32 cellular contexts compared by ENCODE assay signal in the genomic region with DNA sequence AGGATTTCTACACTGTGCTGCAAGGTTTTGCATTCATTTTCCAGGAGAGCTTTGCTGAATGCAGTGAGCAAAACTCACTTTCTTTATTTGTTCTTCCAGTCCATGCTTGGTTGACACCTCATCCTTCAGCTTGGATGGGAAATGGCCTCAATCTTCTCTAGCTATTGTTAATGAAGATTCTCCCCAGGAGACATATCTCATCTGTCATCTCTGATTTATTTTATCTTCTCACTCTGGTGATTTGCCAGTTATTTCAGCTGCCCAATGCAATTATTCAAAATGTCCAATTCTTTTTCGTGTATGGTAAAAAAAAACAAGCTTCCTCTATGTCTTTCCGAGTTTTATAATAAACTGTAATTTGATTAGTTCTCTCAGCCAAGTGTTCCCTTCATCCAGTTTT.
"Had no signal": no experiment of that assay in that cellular context is flagged by ENCODE, and none has a peak within 500 bp of the region (broad histone marks: within the 10 kb centered on the region; RNA-seq: fewer than 3 reads in every experiment).

No MANE protein-coding gene starts in this region.

- FAIRE-seq: colon, RCC 7860 had no signal

- H3K27ac Mint-ChIP-seq: activated CD8-positive, alpha-beta T cell treated with anti-CD3 and anti-CD28 coated beads for 36 hours; activated naive CD8-positive, alpha-beta T cell treated with anti-CD3 and anti-CD28 coated beads for 36 hours; activated T-cell treated with anti-CD3 and anti-CD28 coated beads, Interleukin-2, amount 50 U/mL, for 72 hours; activated T-helper 17 cell treated with anti-CD3 and anti-CD28 coated beads, Interleukin-2, amount 50 U/mL, for 72 hours; IgD-negative memory B cell had no signal

- H3K36me3 ChIP-seq: ascending aorta, breast epithelium, MG63, WERI-Rb-1 had no signal

- H3K4me3 ChIP-seq: ascending aorta, body of pancreas, breast epithelium, MG63, PC-9 had no signal

- H3K4me3 Mint-ChIP-seq: activated CD8-positive, alpha-beta T cell treated with anti-CD3 and anti-CD28 coated beads for 36 hours; activated naive CD8-positive, alpha-beta T cell treated with anti-CD3 and anti-CD28 coated beads for 36 hours; activated T-cell treated with anti-CD3 and anti-CD28 coated beads, Interleukin-2, amount 50 U/mL, for 72 hours; activated T-helper 17 cell treated with anti-CD3 and anti-CD28 coated beads, Interleukin-2, amount 50 U/mL, for 72 hours; IgD-negative memory B cell had no signal

- H3K36me3 Mint-ChIP-seq: activated naive CD8-positive, alpha-beta T cell treated with anti-CD3 and anti-CD28 coated beads for 36 hours had no signal

- H3K9me3 Mint-ChIP-seq: activated CD8-positive, alpha-beta T cell treated with anti-CD3 and anti-CD28 coated beads for 36 hours; activated naive CD8-positive, alpha-beta T cell treated with anti-CD3 and anti-CD28 coated beads for 36 hours; activated T-cell treated with anti-CD3 and anti-CD28 coated beads, Interleukin-2, amount 50 U/mL, for 72 hours; activated T-helper 17 cell treated with anti-CD3 and anti-CD28 coated beads, Interleukin-2, amount 50 U/mL, for 72 hours; IgD-negative memory B cell had no signal

- H3K4me1 Mint-ChIP-seq: activated naive CD8-positive, alpha-beta T cell treated with anti-CD3 and anti-CD28 coated beads for 36 hours; activated T-helper 17 cell treated with anti-CD3 and anti-CD28 coated beads, Interleukin-2, amount 50 U/mL, for 72 hours had no signal

- H2AFZ ChIP-seq: PC-9 had no signal

- H3K9me3 ChIP-seq: ascending aorta, body of pancreas, breast epithelium, MG63 had no signal

- H3K4me1 ChIP-seq: ascending aorta, breast epithelium had no signal

- H3K4me2 ChIP-seq: PC-9 had no signal

- H3K27me3 ChIP-seq: ascending aorta, body of pancreas had no signal

- ATAC-seq: activated CD8-positive, alpha-beta T cell treated with anti-CD3 and anti-CD28 coated beads for 36 hours; activated T-cell treated with anti-CD3 and anti-CD28 coated beads, Interleukin-2, amount 50 U/mL, for 72 hours; activated T-helper 17 cell treated with anti-CD3 and anti-CD28 coated beads, Interleukin-2, amount 50 U/mL, for 72 hours; body of pancreas had no signal

- DNase-seq: activated CD4-positive, alpha-beta T cell treated with anti-CD3 and anti-CD28 coated beads for 1 hour; activated CD4-positive, alpha-beta T cell treated with anti-CD3 and anti-CD28 coated beads for 48 hours; activated CD4-positive, CD25-positive, alpha-beta regulatory T cell; activated CD8-positive, alpha-beta T cell treated with anti-CD3 and anti-CD28 coated beads for 36 hours; activated effector memory CD4-positive, alpha-beta T cell treated with anti-CD3 and anti-CD28 coated beads, Interleukin-2, amount 50 U/mL, for 16 hours; activated naive CD4-positive, alpha-beta T cell; activated naive CD4-positive, alpha-beta T cell treated with anti-CD3 and anti-CD28 coated beads, Interleukin-2, amount 50 U/mL, for 16 hours; activated naive CD8-positive, alpha-beta T cell treated with anti-CD3 and anti-CD28 coated beads for 36 hours; activated T-cell treated with anti-CD3 and anti-CD28 coated beads, Interleukin-2, amount 50 U/mL, for 1 hour; activated T-cell treated with anti-CD3 and anti-CD28 coated beads, Interleukin-2, amount 50 U/mL, for 72 hours; amniotic stem cell; body of pancreas; Kasumi-1; KBM-7; MG63; NCI-H1048; NCI-H1105 treated with DMSO at 0.1 percent for 48 hours; NCI-H1436; NCI-H187; NCI-H2081 treated with DMSO at 0.1 percent for 48 hours; NCI-H226; NCI-H524 treated with DMSO at 0.1 percent for 48 hours; PC-9; SIG-M5; T1000; WERI-Rb-1 had no signal

- H3K27ac ChIP-seq: ascending aorta, body of pancreas, breast epithelium, PC-9, WERI-Rb-1 had no signal

- H3K27me3 Mint-ChIP-seq: activated naive CD8-positive, alpha-beta T cell treated with anti-CD3 and anti-CD28 coated beads for 36 hours had no signal
